ENCODE assay signal across 8 cellular contexts in genomic region chr1:224502459-224503160, GRCh38.
DNase-seq lines count a peak whose midpoint lies in the region; ATAC-seq lines count a peak whose summit lies in the region.

No MANE protein-coding gene starts in this region.

- H3K36me3 ChIP-seq in iPS-15b (ENCODE audit: control insufficient read depth, insufficient read depth, low read length) (no peaks in the 10 kb centered on the region), thymus (ENCODE audit: control insufficient read depth, insufficient read depth) (no peaks in the 10 kb centered on the region)

- CTCF ChIA-PET in activated CD4-positive, alpha-beta T cell treated with anti-CD3 and anti-CD28 coated beads for 36 hours (lab: Charles Lee) = interaction anchor here (0.6 to 1.3 kb wide), 3 partner anchors 11 to 15 kb away, joined by 3 to 7 read pairs (median 5); no protein-coding TSS in a partner anchor

- in situ Hi-C loops in SK-MEL-5 (cut with HindIII; ENCODE audit: low pct_unique_long_range_greater_than_20kb, low sequenced_read_pairs) = no loop called here

- DNase-seq in activated naive CD8-positive, alpha-beta T cell treated with anti-CD3 and anti-CD28 coated beads, Interleukin-2, amount 10 ng/mL, durations not matched to agents 7 days and 5 days = no peak
- no peak for DNase-seq in activated naive CD8-positive, alpha-beta T cell treated with anti-CD3 and anti-CD28 coated beads, Interleukin-2, amount 50 U/mL, for 24 hours
- DNase-seq in SK-MEL-5 (ENCODE audit: low read depth, low spot score) = peak; percentile 51
- DNase-seq in activated CD4-positive, alpha-beta T cell treated with anti-CD3 and anti-CD28 coated beads for 36 hours = no peak
- no peak for DNase-seq in effector CD8-positive, alpha-beta T cell (lab: John Stamatoyannopoulos, UW)
- DNase-seq in SW 1271 (lab: John Stamatoyannopoulos, UW) = no peak

- H3K9ac ChIP-seq in iPS-15b (ENCODE audit: low read depth, low read length) = no peak overlapping the region

- intact Hi-C loops in activated CD4-positive, alpha-beta T cell treated with anti-CD3 and anti-CD28 coated beads for 36 hours (cut with DNase I, micrococcal nuclease) = no loop called here

- H3K9me3 Mint-ChIP-seq in activated naive CD8-positive, alpha-beta T cell treated with anti-CD3 and anti-CD28 coated beads, Interleukin-2, amount 10 ng/mL, durations not matched to agents 7 days and 5 days = no peaks in the 10 kb centered on the region
- no peaks in the 10 kb centered on the region for H3K9me3 Mint-ChIP-seq in activated naive CD8-positive, alpha-beta T cell treated with anti-CD3 and anti-CD28 coated beads, Interleukin-2, amount 50 U/mL, for 24 hours
- H3K9me3 Mint-ChIP-seq in activated CD4-positive, alpha-beta T cell treated with anti-CD3 and anti-CD28 coated beads for 36 hours (ENCODE audit: low read depth) = no peaks in the 10 kb centered on the region

- no peaks in the 10 kb centered on the region for H3K9me3 ChIP-seq in iPS-15b (ENCODE audit: control insufficient read depth, insufficient read depth, low read length)
- H3K9me3 ChIP-seq in thymus (ENCODE audit: control insufficient read depth) = no peaks in the 10 kb centered on the region

- peaks cover 47% of the 10 kb centered on the region for H3K4me1 Mint-ChIP-seq in activated naive CD8-positive, alpha-beta T cell treated with anti-CD3 and anti-CD28 coated beads, Interleukin-2, amount 10 ng/mL, durations not matched to agents 7 days and 5 days
- H3K4me1 Mint-ChIP-seq in activated naive CD8-positive, alpha-beta T cell treated with anti-CD3 and anti-CD28 coated beads, Interleukin-2, amount 50 U/mL, for 24 hours = peaks cover 33% of the 10 kb centered on the region
- peaks cover 43% of the 10 kb centered on the region for H3K4me1 Mint-ChIP-seq in activated CD4-positive, alpha-beta T cell treated with anti-CD3 and anti-CD28 coated beads for 36 hours

- H3K36me3 Mint-ChIP-seq in activated naive CD8-positive, alpha-beta T cell treated with anti-CD3 and anti-CD28 coated beads, Interleukin-2, amount 10 ng/mL, durations not matched to agents 7 days and 5 days = no peaks in the 10 kb centered on the region
- H3K36me3 Mint-ChIP-seq in activated naive CD8-positive, alpha-beta T cell treated with anti-CD3 and anti-CD28 coated beads, Interleukin-2, amount 50 U/mL, for 24 hours (ENCODE audit: low read depth) = no peaks in the 10 kb centered on the region
- H3K36me3 Mint-ChIP-seq in activated CD4-positive, alpha-beta T cell treated with anti-CD3 and anti-CD28 coated beads for 36 hours (ENCODE audit: low read depth) = no peaks in the 10 kb centered on the region

- no peaks in the 10 kb centered on the region for H3K27me3 Mint-ChIP-seq in activated naive CD8-positive, alpha-beta T cell treated with anti-CD3 and anti-CD28 coated beads, Interleukin-2, amount 10 ng/mL, durations not matched to agents 7 days and 5 days
- H3K27me3 Mint-ChIP-seq in activated naive CD8-positive, alpha-beta T cell treated with anti-CD3 and anti-CD28 coated beads, Interleukin-2, amount 50 U/mL, for 24 hours = peaks cover 1% of the 10 kb centered on the region
- H3K27me3 Mint-ChIP-seq in activated CD4-positive, alpha-beta T cell treated with anti-CD3 and anti-CD28 coated beads for 36 hours = no peaks in the 10 kb centered on the region

- 41% methylated on average over 12 of the region's 12 CpGs for WGBS in thymus

- POLR2A ChIA-PET in activated naive CD8-positive, alpha-beta T cell treated with anti-CD3 and anti-CD28 coated beads, Interleukin-2, amount 10 ng/mL, durations not matched to agents 7 days and 5 days (lab: Charles Lee) = no interaction called here
- POLR2A ChIA-PET in activated CD4-positive, alpha-beta T cell treated with anti-CD3 and anti-CD28 coated beads for 36 hours (lab: Charles Lee) = no interaction called here

- no peak overlapping the region for H3K4me3 Mint-ChIP-seq in activated naive CD8-positive, alpha-beta T cell treated with anti-CD3 and anti-CD28 coated beads, Interleukin-2, amount 10 ng/mL, durations not matched to agents 7 days and 5 days
- no peak overlapping the region for H3K4me3 Mint-ChIP-seq in activated naive CD8-positive, alpha-beta T cell treated with anti-CD3 and anti-CD28 coated beads, Interleukin-2, amount 50 U/mL, for 24 hours
- H3K4me3 Mint-ChIP-seq in activated CD4-positive, alpha-beta T cell treated with anti-CD3 and anti-CD28 coated beads for 36 hours = no peak overlapping the region

- peak overlapping the region; percentile 32 for H3K27ac Mint-ChIP-seq in activated naive CD8-positive, alpha-beta T cell treated with anti-CD3 and anti-CD28 coated beads, Interleukin-2, amount 10 ng/mL, durations not matched to agents 7 days and 5 days
- H3K27ac Mint-ChIP-seq in activated naive CD8-positive, alpha-beta T cell treated with anti-CD3 and anti-CD28 coated beads, Interleukin-2, amount 50 U/mL, for 24 hours = no peak overlapping the region
- no peak overlapping the region for H3K27ac Mint-ChIP-seq in activated CD4-positive, alpha-beta T cell treated with anti-CD3 and anti-CD28 coated beads for 36 hours

- ATAC-seq in activated naive CD8-positive, alpha-beta T cell treated with anti-CD3 and anti-CD28 coated beads, Interleukin-2, amount 10 ng/mL, durations not matched to agents 7 days and 5 days (ENCODE audit: low read depth) = no peak
- ATAC-seq in activated naive CD8-positive, alpha-beta T cell treated with anti-CD3 and anti-CD28 coated beads, Interleukin-2, amount 50 U/mL, for 24 hours = no peak
- no peak for ATAC-seq in activated CD4-positive, alpha-beta T cell treated with anti-CD3 and anti-CD28 coated beads for 36 hours

- H3K27ac ChIP-seq in thymus (ENCODE audit: low read depth) = peak overlapping the region; percentile 15

- H3K4me1 ChIP-seq in iPS-15b (ENCODE audit: control insufficient read depth, insufficient read depth, low read length) = peaks cover 38% of the 10 kb centered on the region
- peaks cover 19% of the 10 kb centered on the region for H3K4me1 ChIP-seq in thymus (ENCODE audit: control insufficient read depth, insufficient read depth, low read length)

- peak overlapping the region; percentile 23 for H3K4me3 ChIP-seq in iPS-15b (ENCODE audit: low read depth, low read length)
- H3K4me3 ChIP-seq in thymus (ENCODE audit: low read length) = no peak overlapping the region

- H3K27me3 ChIP-seq in iPS-15b (ENCODE audit: control insufficient read depth, insufficient read depth, low read length) (no peaks in the 10 kb centered on the region), thymus (ENCODE audit: control insufficient read depth, insufficient read depth) (no peaks in the 10 kb centered on the region)
